1 cellular context compared by ENCODE assay signal in the genomic region with DNA sequence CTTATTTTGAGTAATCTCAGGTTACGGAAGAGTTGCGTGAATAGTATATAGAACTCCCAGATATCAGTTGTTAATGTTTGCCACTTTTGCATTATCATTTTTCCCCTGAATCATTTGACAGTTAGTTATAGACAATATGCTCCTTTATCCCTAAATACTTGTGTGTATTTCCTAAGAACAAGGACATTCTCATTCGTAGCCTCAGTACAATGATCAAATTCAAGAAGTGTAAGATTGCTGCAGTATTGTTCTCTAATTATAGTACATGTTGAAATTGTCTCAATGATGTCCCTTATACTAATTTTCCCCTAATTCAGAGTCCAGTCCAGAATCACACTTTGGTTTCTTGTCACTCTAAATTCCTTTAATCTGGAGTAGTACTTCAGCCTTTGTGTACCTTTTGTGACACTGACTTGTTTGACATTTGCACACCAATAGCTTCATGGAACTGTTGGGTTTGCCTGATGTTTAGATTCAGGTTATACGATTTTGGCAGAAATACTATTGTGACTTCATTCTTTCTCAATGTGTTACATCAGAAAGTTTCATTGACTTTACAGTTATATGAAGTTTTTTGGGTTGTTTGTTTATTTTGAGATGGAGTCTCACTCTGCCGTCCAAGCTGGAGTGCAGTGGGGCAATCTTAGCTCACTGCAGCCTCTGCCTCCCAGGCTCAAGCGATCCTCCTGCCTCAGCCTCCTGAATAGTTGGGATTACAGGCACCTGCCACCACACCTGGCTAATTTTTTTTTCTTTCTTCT.
TF ChIP-seq lines count a peak whose summit lies in the region.

No MANE protein-coding gene starts in this region.

TF ChIP-seq in HepG2, 621 proteins besides CTCF, POLR2A, EP300 and RAD21 (continued from another document):
- TF ChIP-seq, protein P1, sequence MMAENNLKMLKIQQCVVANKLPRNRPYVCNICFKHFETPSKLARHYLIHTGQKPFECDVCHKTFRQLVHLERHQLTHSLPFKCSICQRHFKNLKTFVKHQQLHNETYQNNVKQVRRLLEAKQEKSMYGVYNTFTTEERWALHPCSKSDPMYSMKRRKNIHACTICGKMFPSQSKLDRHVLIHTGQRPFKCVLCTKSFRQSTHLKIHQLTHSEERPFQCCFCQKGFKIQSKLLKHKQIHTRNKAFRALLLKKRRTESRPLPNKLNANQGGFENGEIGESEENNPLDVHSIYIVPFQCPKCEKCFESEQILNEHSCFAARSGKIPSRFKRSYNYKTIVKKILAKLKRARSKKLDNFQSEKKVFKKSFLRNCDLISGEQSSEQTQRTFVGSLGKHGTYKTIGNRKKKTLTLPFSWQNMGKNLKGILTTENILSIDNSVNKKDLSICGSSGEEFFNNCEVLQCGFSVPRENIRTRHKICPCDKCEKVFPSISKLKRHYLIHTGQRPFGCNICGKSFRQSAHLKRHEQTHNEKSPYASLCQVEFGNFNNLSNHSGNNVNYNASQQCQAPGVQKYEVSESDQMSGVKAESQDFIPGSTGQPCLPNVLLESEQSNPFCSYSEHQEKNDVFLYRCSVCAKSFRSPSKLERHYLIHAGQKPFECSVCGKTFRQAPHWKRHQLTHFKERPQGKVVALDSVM (CRISPR knock-in tag; IDR thresholded peaks at IDR 0.05) = 0 out of 2 replicates have a peak, but pooled peaks have one; percentile 15
